In the genomic region with DNA sequence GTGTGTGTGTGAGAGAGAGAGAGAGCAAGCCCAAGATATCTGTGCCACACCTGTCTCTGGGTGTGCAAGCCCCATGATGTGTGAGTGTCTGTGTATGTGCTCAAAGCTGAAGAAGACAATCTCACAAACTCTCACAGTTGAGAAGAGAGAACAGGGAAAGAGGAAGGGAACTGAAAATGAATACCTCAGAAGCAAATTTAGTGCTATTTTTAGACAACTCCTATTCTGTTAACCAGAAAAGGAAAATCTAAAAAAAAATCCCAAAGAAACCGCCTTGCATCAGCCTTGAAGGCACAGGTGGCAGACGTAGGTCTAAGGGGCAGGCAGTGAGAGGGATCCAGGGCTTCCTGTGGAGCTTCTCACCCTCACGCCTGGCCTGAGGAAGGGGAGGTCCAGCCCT, we compare ENCODE assay signal across 12 cellular contexts. TPM values are rescaled to one million over a fixed set of nuclear protein-coding genes. Genes with fewer than 3 reads are reported as not detected.
"Had no signal": no experiment of that assay in that cellular context is flagged by ENCODE, and none has a peak within 500 bp of the region (broad histone marks: within the 10 kb centered on the region; RNA-seq: fewer than 3 reads in every experiment).

No MANE protein-coding gene starts in this region.

- H3K9me3 ChIP-seq: gastroesophageal sphincter, pancreas had no signal

- H3K4me1 ChIP-seq: gastroesophageal sphincter, pancreas had no signal

- H3K36me3 ChIP-seq: gastroesophageal sphincter, pancreas had no signal

- H3K27ac ChIP-seq: gastroesophageal sphincter, pancreas had no signal

- H3K36me3 Mint-ChIP-seq: activated naive CD8-positive, alpha-beta T cell; naive B cell had no signal

- H3K27ac Mint-ChIP-seq: activated CD4-positive, alpha-beta T cell treated with anti-CD3 and anti-CD28 coated beads, Interleukin-2, amount 10 ng/mL, durations not matched to agents 24 days and 14 days; activated naive CD8-positive, alpha-beta T cell had no signal

- ATAC-seq: gastroesophageal sphincter, pancreas had no signal

- H3K4me3 ChIP-seq: gastroesophageal sphincter, pancreas had no signal

- H3K4me3 Mint-ChIP-seq: activated CD4-positive, alpha-beta T cell treated with anti-CD3 and anti-CD28 coated beads, Interleukin-2, amount 10 ng/mL, durations not matched to agents 24 days and 14 days; activated naive CD8-positive, alpha-beta T cell had no signal

- DNase-seq: activated CD4-positive, alpha-beta T cell treated with anti-CD3 and anti-CD28 coated beads, Interleukin-2, amount 10 ng/mL, durations not matched to agents 24 days and 14 days; activated CD4-positive, CD25-positive, alpha-beta regulatory T cell; activated CD8-positive, alpha-beta memory T cell treated with anti-CD3 and anti-CD28 coated beads, Interleukin-2, amount 50 U/mL, for 48 hours; activated gamma-delta T cell treated with Interleukin-2 at 50 U/mL for 16 hours; amniotic stem cell; naive B cell; pancreas; stimulated activated CD4-positive, alpha-beta T cell treated with anti-CD3 and anti-CD28 coated beads, Interleukin-1b, Interleukin-23, amount 100 ng/mL, for 48 hours had no signal

- H3K9me3 Mint-ChIP-seq: activated CD4-positive, alpha-beta T cell treated with anti-CD3 and anti-CD28 coated beads, Interleukin-2, amount 10 ng/mL, durations not matched to agents 24 days and 14 days; naive B cell had no signal

RNA-seq across cellular contexts. Expression of gene ATP2B2, which starts 47.8 kb away (rescaled TPM):
- total RNA-seq: activated CD4-positive, alpha-beta T cell treated with anti-CD3 and anti-CD28 coated beads, Interleukin-2, amount 10 ng/mL, durations not matched to agents 24 days and 14 days; lung microvascular endothelial cell; mononuclear cell had no signal
